In the genomic region with DNA sequence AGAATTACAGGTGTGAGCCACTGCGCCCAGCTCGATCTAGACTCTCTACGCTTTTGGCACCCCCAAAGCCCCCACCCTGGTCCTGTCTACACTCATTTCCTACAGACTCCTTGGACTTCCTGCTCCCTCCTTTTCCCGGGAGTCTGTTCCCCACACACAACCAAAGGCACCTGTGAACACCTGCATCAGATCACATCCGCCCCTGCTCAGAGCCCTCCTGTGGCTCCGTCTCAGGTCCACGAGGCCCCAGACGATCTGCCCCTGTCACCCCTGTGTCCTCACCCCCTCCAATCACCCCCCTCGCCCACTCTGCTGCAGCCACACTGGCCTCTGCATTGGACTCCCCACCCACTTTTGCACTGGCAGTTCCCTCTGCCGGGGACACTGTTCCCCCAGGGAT, we compare ENCODE assay signal across 17 cellular contexts. TPM values are rescaled to one million over a fixed set of nuclear protein-coding genes. Genes with fewer than 3 reads are reported as not detected.
DNase-seq lines count a peak whose midpoint lies in the region; ATAC-seq and TF ChIP-seq lines count a peak whose summit lies in the region.
"Had no signal": no experiment of that assay in that cellular context is flagged by ENCODE, and none has a peak within 500 bp of the region (broad histone marks: within the 10 kb centered on the region; RNA-seq: fewer than 3 reads in every experiment).

No MANE protein-coding gene starts in this region.

- DNase-seq in Calu3 (no peak), epithelial cell of prostate (ENCODE audit: low read depth, low spot score) (no peak), trophoblast cell (no peak), NCI-H1417 (lab: John Stamatoyannopoulos, UW) (no peak), heart right ventricle (no peak)
- DNase-seq: ACHN; BE2C; CD4-positive, CD25-positive, alpha-beta regulatory T cell; CD8-positive, alpha-beta memory T cell; COR-L47; GOT3; H9; IMR-90 had no signal

- H3K9me3 Mint-ChIP-seq in Calu3 (ENCODE audit: low read depth, unreplicated experiment): no peaks in the 10 kb centered on the region
- H3K9me3 Mint-ChIP-seq: CD4-positive, CD25-positive, alpha-beta regulatory T cell; CD8-positive, alpha-beta memory T cell; H9 had no signal

- no peak overlapping the region for H3K9ac ChIP-seq in trophoblast cell (ENCODE audit: low read length)

- no TSS peak for BruUV-seq in Calu3 (replicated peaks; lab: Mats Ljungman, UMichigan)

- peak overlapping the region; percentile 77 for H3K27ac Mint-ChIP-seq in Calu3 (ENCODE audit: unreplicated experiment)
- H3K27ac Mint-ChIP-seq: CD4-positive, CD25-positive, alpha-beta regulatory T cell had no signal

- H4K8ac ChIP-seq in trophoblast cell (ENCODE audit: low read depth, low read length): no peak overlapping the region

- peak overlapping the region; percentile 25 for H2BK120ac ChIP-seq in trophoblast cell (ENCODE audit: insufficient read depth, low read length, poor library complexity)

- H3K4ac ChIP-seq in trophoblast cell (ENCODE audit: low read depth, low read length): no peak overlapping the region

- peaks cover 7% of the 10 kb centered on the region; the same call in 1 of the 2 replicates for H3K4me1 ChIP-seq in HEK293 (ENCODE audit: control insufficient read depth, insufficient read depth, low read length)
- peaks cover 5 to 7% of the 10 kb centered on the region in 2 experiments for H3K4me1 ChIP-seq in trophoblast cell (ENCODE audit: control insufficient read depth in 1 of 2, insufficient read depth in 2 of 2, low read length in 2 of 2)
- no peaks in the 10 kb centered on the region for H3K4me1 ChIP-seq in heart right ventricle
- H3K4me1 ChIP-seq: BE2C had no signal

- no peak overlapping the region for H2BK12ac ChIP-seq in trophoblast cell (ENCODE audit: low read length)

- peaks cover 33% of the 10 kb centered on the region for H3K4me1 Mint-ChIP-seq in Calu3 (ENCODE audit: low read depth, unreplicated experiment)

- no peak overlapping the region for H3K23ac ChIP-seq in trophoblast cell (ENCODE audit: low read length)

- H2AK5ac ChIP-seq in trophoblast cell (ENCODE audit: low read length): no peak overlapping the region

- H3K27me3 Mint-ChIP-seq in Calu3 (ENCODE audit: unreplicated experiment): no peaks in the 10 kb centered on the region

- intact Hi-C loops in Calu3 (cut with micrococcal nuclease; ENCODE audit: unreplicated experiment): loop anchor here (5.0 kb wide), 1 partner anchor 61 kb away; no protein-coding TSS in a partner anchor
- intact Hi-C loops in heart right ventricle (cut with DNase I): loop anchor here in 1 of 10 donors (10.0 kb wide), 1 partner anchor 82 kb away; a partner anchor contains a TSS

- CTCF ChIA-PET in Calu3 (lab: Charles Lee): interaction anchor here (0.6 to 1.7 kb wide), 3 partner anchors 9 to 461 kb away, joined by 3 to 12 read pairs (median 3); no protein-coding TSS in a partner anchor
- CTCF ChIA-PET in HEK293 (lab: Yijun Ruan, JAX): interaction anchor here (0.6 to 6.5 kb wide), 8 partner anchors 8 to 221 kb away, joined by 3 to 86 read pairs (median 20); no protein-coding TSS in a partner anchor

- no peaks in the 10 kb centered on the region for H3K9me3 ChIP-seq in HEK293 (ENCODE audit: control insufficient read depth, insufficient read depth, low read depth, low read length)
- H3K9me3 ChIP-seq in trophoblast cell (ENCODE audit: insufficient read depth, low read depth, low read length): no peaks in the 10 kb centered on the region
- H3K9me3 ChIP-seq in heart right ventricle: no peaks in the 10 kb centered on the region
- H3K9me3 ChIP-seq: BE2C had no signal

- WGBS in trophoblast cell (ENCODE audit: extremely low coverage, insufficient coverage, insufficient read length): no CpG with 5 or more reads among the region's 10 CpGs
- 66 to 72% methylated on average over 10 of the region's 10 CpGs for WGBS in heart right ventricle, 2 donors

- peaks cover 27% of the 10 kb centered on the region for H3K36me3 Mint-ChIP-seq in Calu3 (ENCODE audit: insufficient read depth, unreplicated experiment)
- H3K36me3 Mint-ChIP-seq: CD4-positive, CD25-positive, alpha-beta regulatory T cell; CD8-positive, alpha-beta memory T cell had no signal

- H3K27me3 ChIP-seq in trophoblast cell (ENCODE audit: insufficient read depth, low read length) (no peaks in the 10 kb centered on the region), heart right ventricle (peaks cover 0 to 74% (median 57%) of the 10 kb centered on the region in 7 donors)
- H3K27me3 ChIP-seq: BE2C had no signal

- H3K4me3 ChIP-seq in HEK293 (ENCODE audit: low read depth, low read length): no peak overlapping the region
- H3K4me3 ChIP-seq in trophoblast cell (ENCODE audit: low read depth, low read length): no peak overlapping the region
- no peak overlapping the region for H3K4me3 ChIP-seq in heart right ventricle
- H3K4me3 ChIP-seq: K562 had no signal

- H2AFZ ChIP-seq in trophoblast cell (ENCODE audit: insufficient read depth, low read length, poor library complexity): no peak overlapping the region

- H3K4me2 ChIP-seq in trophoblast cell (ENCODE audit: low read length): no peak overlapping the region

- no peak overlapping the region for H4K12ac ChIP-seq in trophoblast cell (ENCODE audit: low read depth, low read length)

- H3K14ac ChIP-seq in trophoblast cell (ENCODE audit: low read length): peak overlapping the region; percentile 17

- H3K36me3 ChIP-seq in HEK293 (ENCODE audit: control insufficient read depth in 2 of 2, insufficient read depth in 1 of 2, low read length in 2 of 2): no peaks in the 10 kb centered on the region; a peak in 1 of 3 replicates
- H3K36me3 ChIP-seq in trophoblast cell (ENCODE audit: control insufficient read depth in 1 of 2, insufficient read depth in 2 of 2, low read length in 2 of 2): no peaks in the 10 kb centered on the region
- no peaks in the 10 kb centered on the region for H3K36me3 ChIP-seq in heart right ventricle
- H3K36me3 ChIP-seq: BE2C had no signal

- H3K79me1 ChIP-seq in trophoblast cell (ENCODE audit: low read length): peaks cover 16% of the 10 kb centered on the region

- H3K27ac ChIP-seq in HEK293 (ENCODE audit: extremely low read depth, low read depth, low read length) (no peak overlapping the region), epithelial cell of prostate (peak overlapping the region; percentile 90), trophoblast cell (ENCODE audit: low read depth, low read length) (no peak overlapping the region), heart right ventricle (no peak overlapping the region)
- H3K27ac ChIP-seq: HL-60 had no signal

- peak overlapping the region; percentile 35 for H3K4me3 Mint-ChIP-seq in Calu3 (ENCODE audit: low read depth, unreplicated experiment)
- H3K4me3 Mint-ChIP-seq: CD4-positive, CD25-positive, alpha-beta regulatory T cell; CD8-positive, alpha-beta memory T cell had no signal

- peak overlapping the region; percentile 50 for H4K91ac ChIP-seq in trophoblast cell (ENCODE audit: low read depth, low read length)

- H3K18ac ChIP-seq in trophoblast cell (ENCODE audit: low read length): no peak overlapping the region

- no peaks in the 10 kb centered on the region for H3K79me2 ChIP-seq in trophoblast cell (ENCODE audit: control insufficient read depth, insufficient read depth, low read length, poor library complexity)

- TF ChIP-seq CTCF in Calu3 (IDR thresholded peaks at IDR 0.05; ENCODE audit: unreplicated experiment) (no peak), HEK293 (tag by site-specific recombination; IDR thresholded peaks at IDR 0.05) (no peak), heart right ventricle (IDR thresholded peaks at IDR 0.05) (no peak)

- POLR2A ChIA-PET in HEK293 (lab: Yijun Ruan, JAX): interaction anchor here (0.6 kb wide), 1 partner anchor 98 kb away, joined by 4 read pairs; no protein-coding TSS in a partner anchor

- ATAC-seq in GM21381 (IDR thresholded peaks at IDR 0.05; ENCODE audit: unreplicated experiment) (no peak), heart right ventricle (no peak)
- ATAC-seq: K562 had no signal

- H2BK5ac ChIP-seq in trophoblast cell (ENCODE audit: low read depth, low read length, poor library complexity): peak overlapping the region; percentile 54

TF ChIP-seq in HEK293, 187 proteins besides CTCF, POLR2A, EP300 and RAD21 (continues in another document):
- TF ChIP-seq ZNF324 (tag by site-specific recombination; IDR thresholded peaks at IDR 0.05) (no peak), ZNF626 (tag by site-specific recombination; IDR thresholded peaks at IDR 0.05) (no peak), ZFHX2 (tag by site-specific recombination; conservative IDR thresholded peaks at IDR 0.05) (peak; percentile 27; the same call in 1 of the 2 replicates), ZNF350 (tag by site-specific recombination; IDR thresholded peaks at IDR 0.05) (no peak), ZNF473 (tag by site-specific recombination; IDR thresholded peaks at IDR 0.05) (no peak), GLIS1 (tag by site-specific recombination; IDR thresholded peaks at IDR 0.05) (no peak), ZNF621 (tag by site-specific recombination; IDR thresholded peaks at IDR 0.05) (no peak), ZNF433 (tag by site-specific recombination; IDR thresholded peaks at IDR 0.05; ENCODE audit: low read depth) (0 out of 2 replicates have a peak, but pooled peaks have one; percentile 11), ZNF521 (tag by site-specific recombination; IDR thresholded peaks at IDR 0.05) (no peak), GLI2 (tag by site-specific recombination; IDR thresholded peaks at IDR 0.05; ENCODE audit: borderline replicate concordance, low read depth) (no peak), ZNF239 (tag by site-specific recombination; IDR thresholded peaks at IDR 0.05) (peak; percentile 97), BCL11A (tag by site-specific recombination; IDR thresholded peaks at IDR 0.05; ENCODE audit: low read depth) (no peak), ZNF660 (tag by site-specific recombination; IDR thresholded peaks at IDR 0.05) (no peak), SP7 (tag by site-specific recombination; IDR thresholded peaks at IDR 0.05) (no peak)
- TF ChIP-seq, protein P1, sequence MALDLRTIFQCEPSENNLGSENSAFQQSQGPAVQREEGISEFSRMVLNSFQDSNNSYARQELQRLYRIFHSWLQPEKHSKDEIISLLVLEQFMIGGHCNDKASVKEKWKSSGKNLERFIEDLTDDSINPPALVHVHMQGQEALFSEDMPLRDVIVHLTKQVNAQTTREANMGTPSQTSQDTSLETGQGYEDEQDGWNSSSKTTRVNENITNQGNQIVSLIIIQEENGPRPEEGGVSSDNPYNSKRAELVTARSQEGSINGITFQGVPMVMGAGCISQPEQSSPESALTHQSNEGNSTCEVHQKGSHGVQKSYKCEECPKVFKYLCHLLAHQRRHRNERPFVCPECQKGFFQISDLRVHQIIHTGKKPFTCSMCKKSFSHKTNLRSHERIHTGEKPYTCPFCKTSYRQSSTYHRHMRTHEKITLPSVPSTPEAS (tag by site-specific recombination; IDR thresholded peaks at IDR 0.05): no peak

RNA-seq across cellular contexts. Expression of a gene that starts 12.4 kb away (rescaled TPM):
- total RNA-seq in Calu3 (2022) (75.7 and 89.2 TPM in 2 replicates), heart right ventricle (10 to 100 TPM; 11.7 to 22.4 (median 16.1) TPM)
- 117 and 130 TPM in 2 replicates for polyA plus RNA-seq in trophoblast cell (2013)
- 10 to 100 TPM in 1 of 2 donors, 1 to 10 TPM in 1; 8.6 to 19.2 TPM for polyA plus RNA-seq in heart right ventricle

RNA-seq across cellular contexts. Expression of a gene that starts 29.0 kb away (rescaled TPM):
- total RNA-seq in Calu3 (2022) (6.6 and 9.5 TPM in 2 replicates), heart right ventricle (not detected)
- polyA plus RNA-seq in trophoblast cell (2013): not detected in 2 replicates
- polyA plus RNA-seq in heart right ventricle: not detected
- total RNA-seq: CD4-positive, CD25-positive, alpha-beta regulatory T cell; CD8-positive, alpha-beta memory T cell; IMR-90; K562 had no signal
- polyA plus RNA-seq: CD4-positive, CD25-positive, alpha-beta regulatory T cell; IMR-90; K562 had no signal
